12 cellular contexts compared by ENCODE assay signal in the genomic region with DNA sequence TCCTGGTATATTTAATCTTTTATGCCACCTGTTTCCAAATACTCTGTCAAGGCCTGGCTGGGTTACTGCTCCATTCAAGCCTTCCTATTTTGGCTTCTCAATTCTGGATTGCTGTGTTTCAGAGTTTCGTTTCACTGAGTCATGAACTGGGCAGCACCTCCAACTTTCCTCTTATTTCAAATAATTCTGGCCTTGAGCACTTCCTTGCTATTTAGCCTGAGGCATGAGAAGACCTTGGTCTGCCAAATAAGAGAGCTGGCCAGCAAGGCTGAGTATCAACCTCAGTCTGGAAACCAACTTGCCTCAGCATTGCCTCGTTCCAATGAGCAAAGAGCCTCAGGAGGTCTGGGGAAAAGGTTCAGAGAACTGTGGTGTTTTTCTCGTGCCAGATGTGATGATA.
DNase-seq lines count a peak whose midpoint lies in the region; ATAC-seq, FAIRE-seq and TF ChIP-seq lines count a peak whose summit lies in the region.
"Had no signal": no experiment of that assay in that cellular context is flagged by ENCODE, and none has a peak within 500 bp of the region (broad histone marks: within the 10 kb centered on the region; RNA-seq: fewer than 3 reads in every experiment).

No MANE protein-coding gene starts in this region.

- intact Hi-C loops in HepG2 (cut with micrococcal nuclease; ENCODE audit: unreplicated experiment) (no loop called here), right lobe of liver (cut with DNase I) (no loop called here), breast epithelium (cut with DNase I; ENCODE audit: low total_unique reads) (loop anchor here (1.0 kb wide), 1 partner anchor 18 kb away; no protein-coding TSS in a partner anchor), left lung (cut with DNase I) (no loop called here), vagina (cut with DNase I) (no loop called here)

- H3K27ac ChIP-seq in HepG2 (ENCODE audit: extremely low read length, insufficient read depth, low read length) (no peak overlapping the region), right lobe of liver (no peak overlapping the region), breast epithelium (peak overlapping the region; percentile 60 to 79), left lung (no peak overlapping the region), vagina (peak overlapping the region; percentile 25)

- peaks cover 3% of the 10 kb centered on the region for H3K36me3 Mint-ChIP-seq in chondrocyte (ENCODE audit: low read depth)
- H3K36me3 Mint-ChIP-seq: naive B cell had no signal

- in situ Hi-C loops in HepG2 (cut with HindIII; ENCODE audit: extremely low pct_ligation_motif_present, low pct_unique_long_range_greater_than_20kb), result no loop called here

- no peak for DNase-seq in HepG2 (ENCODE audit: low spot score)
- DNase-seq in right lobe of liver, result no peak
- peak in 1 of 2 donors; percentile 56 for DNase-seq in breast epithelium (ENCODE audit: low spot score in 2 of 2)
- DNase-seq in left lung, result no peak
- no peak for DNase-seq in vagina (ENCODE audit: extremely low spot score in 2 of 2)
- DNase-seq in HPDE6-E6E7 (ENCODE audit: extremely low spot score), result no peak
- DNase-seq in chondrocyte (ENCODE audit: low spot score), result no peak
- DNase-seq: naive B cell, NCI-H1105 treated with DMSO at 0.1 percent for 48 hours had no signal

- TF ChIP-seq CTCF in HepG2 (CRISPR knock-in tag; IDR thresholded peaks at IDR 0.05) (no peak), right lobe of liver (IDR thresholded peaks at IDR 0.05) (no peak), breast epithelium (IDR thresholded peaks at IDR 0.05) (no peak), left lung (IDR thresholded peaks at IDR 0.05) (no peak), vagina (IDR thresholded peaks at IDR 0.05) (no peak), chondrocyte (IDR thresholded peaks at IDR 0.05) (no peak)

- no peak for ATAC-seq in HepG2
- no peak for ATAC-seq in right lobe of liver
- ATAC-seq in left lung, result peak; percentile 57
- no peak for ATAC-seq in HG03025 (IDR thresholded peaks at IDR 0.05; ENCODE audit: low FRiP score, unreplicated experiment)

- TF ChIP-seq EP300 in HepG2 (IDR thresholded peaks at IDR 0.05; ENCODE audit: low read depth in 2 of 2, low read length in 2 of 2) (no peak), HepG2 (CRISPR knock-in tag; IDR thresholded peaks at IDR 0.05; ENCODE audit: borderline replicate concordance) (no peak)

- BruUV-seq in HepG2 (replicated peaks; lab: Mats Ljungman, UMichigan), result no TSS peak

- H3K79me2 ChIP-seq in HepG2 (ENCODE audit: insufficient read depth, low read length), result no peaks in the 10 kb centered on the region

- no peaks in the 10 kb centered on the region for H3K27me3 Mint-ChIP-seq in chondrocyte (ENCODE audit: low read depth)
- H3K27me3 Mint-ChIP-seq: B cell, naive B cell had no signal

- H3K36me3 ChIP-seq in HepG2 (replicated peaks in 1 of 2; ENCODE audit: control insufficient read depth in 1 of 2, insufficient read depth in 2 of 2, low read length in 2 of 2), result no peaks in the 10 kb centered on the region
- H3K36me3 ChIP-seq in right lobe of liver, result no peaks in the 10 kb centered on the region
- H3K36me3 ChIP-seq in breast epithelium, result no peaks in the 10 kb centered on the region
- no peaks in the 10 kb centered on the region for H3K36me3 ChIP-seq in left lung
- no peaks in the 10 kb centered on the region for H3K36me3 ChIP-seq in vagina

- H3K9me3 ChIP-seq in HepG2 (ENCODE audit: low read length) (peaks cover 13% of the 10 kb centered on the region), right lobe of liver (no peaks in the 10 kb centered on the region), breast epithelium (peaks cover 0 to 11% of the 10 kb centered on the region in 2 donors), left lung (peaks cover 0 to 10% of the 10 kb centered on the region in 2 donors), vagina (no peaks in the 10 kb centered on the region)

- no peak overlapping the region for H3K27ac Mint-ChIP-seq in chondrocyte (ENCODE audit: unreplicated experiment)
- H3K27ac Mint-ChIP-seq: activated naive CD4-positive, alpha-beta T cell treated with anti-CD3 and anti-CD28 coated beads, Interleukin-2, amount 50 U/mL, for 72 hours; B cell; naive B cell had no signal

- POLR2A ChIA-PET in HepG2 (lab: Yijun Ruan, JAX), result no interaction called here

- H3K27me3 ChIP-seq in HepG2 (ENCODE audit: control insufficient read depth in 1 of 2, insufficient read depth in 2 of 2, low read length in 2 of 2) (no peaks in the 10 kb centered on the region), right lobe of liver (no peaks in the 10 kb centered on the region), breast epithelium (no peaks in the 10 kb centered on the region), left lung (no peaks in the 10 kb centered on the region), vagina (no peaks in the 10 kb centered on the region)

- FAIRE-seq in HepG2 (lab: Jason Lieb, UNC), result no peak

- H3K4me3 Mint-ChIP-seq in chondrocyte (ENCODE audit: unreplicated experiment), result no peak overlapping the region
- H3K4me3 Mint-ChIP-seq: B cell, naive B cell had no signal

- 0 out of 2 replicates have a peak overlapping the region, but pooled peaks have one; percentile 3 for H3K4me2 ChIP-seq in HepG2 (ENCODE audit: low read depth, low read length)

- WGBS in HepG2 (ENCODE audit: low lambda C conversion rate), result 11% methylated on average over 3 of the region's 3 CpGs
- 56% methylated on average over 3 of the region's 3 CpGs for WGBS in right lobe of liver (ENCODE audit: insufficient coverage, low coverage, low lambda C conversion rate, missing lambda C conversion rate)

- no peaks in the 10 kb centered on the region for H3K4me1 Mint-ChIP-seq in chondrocyte (ENCODE audit: low read depth)

- CTCF ChIA-PET in HepG2 (lab: Yijun Ruan, JAX; ENCODE audit: low intra/inter-chr PET ratio, low total read pairs), result no interaction called here

- H2AFZ ChIP-seq in HepG2 (ENCODE audit: low read length), result no peak overlapping the region

- H3K4me1 ChIP-seq in HepG2 (ENCODE audit: insufficient read depth, low read length) (peaks cover 13% of the 10 kb centered on the region), right lobe of liver (no peaks in the 10 kb centered on the region), breast epithelium (no peaks in the 10 kb centered on the region), left lung (peaks cover 0 to 4% of the 10 kb centered on the region in 2 donors), vagina (peaks cover 10% of the 10 kb centered on the region)

- TF ChIP-seq POLR2A in HepG2 (IDR thresholded peaks at IDR 0.05; ENCODE audit: insufficient read depth in 1 of 2, low read depth in 2 of 2, low read length in 2 of 2) (no peak), right lobe of liver (IDR thresholded peaks at IDR 0.05) (no peak), breast epithelium (IDR thresholded peaks at IDR 0.05) (no peak), vagina (IDR thresholded peaks at IDR 0.05) (no peak)

- no peak overlapping the region for H3K9ac ChIP-seq in HepG2 (ENCODE audit: insufficient read depth, low read depth, low read length)

- no peak for TF ChIP-seq RAD21 in HepG2 (CRISPR knock-in tag; IDR thresholded peaks at IDR 0.05)

- no peaks in the 10 kb centered on the region for H4K20me1 ChIP-seq in HepG2 (ENCODE audit: insufficient read depth, low read length)

- H3K4me3 ChIP-seq in HepG2 (replicated peaks in 1 of 3; ENCODE audit: insufficient read depth in 1 of 3, low read depth in 2 of 3, low read length in 3 of 3), result no peak overlapping the region
- no peak overlapping the region for H3K4me3 ChIP-seq in right lobe of liver
- H3K4me3 ChIP-seq in breast epithelium, result no peak overlapping the region
- H3K4me3 ChIP-seq in left lung, result no peak overlapping the region
- no peak overlapping the region for H3K4me3 ChIP-seq in vagina

- peaks cover 23% of the 10 kb centered on the region for H3K9me3 Mint-ChIP-seq in chondrocyte (ENCODE audit: low read depth)

TF ChIP-seq in HepG2, 621 proteins besides CTCF, POLR2A, EP300 and RAD21 (continues in another document):
- no peak for TF ChIP-seq ZNF790 (CRISPR knock-in tag; IDR thresholded peaks at IDR 0.05; ENCODE audit: borderline replicate concordance)
- TF ChIP-seq ASH2L (IDR thresholded peaks at IDR 0.05; ENCODE audit: insufficient read length, low read depth, low read length), result no peak
- TF ChIP-seq, protein P1, sequence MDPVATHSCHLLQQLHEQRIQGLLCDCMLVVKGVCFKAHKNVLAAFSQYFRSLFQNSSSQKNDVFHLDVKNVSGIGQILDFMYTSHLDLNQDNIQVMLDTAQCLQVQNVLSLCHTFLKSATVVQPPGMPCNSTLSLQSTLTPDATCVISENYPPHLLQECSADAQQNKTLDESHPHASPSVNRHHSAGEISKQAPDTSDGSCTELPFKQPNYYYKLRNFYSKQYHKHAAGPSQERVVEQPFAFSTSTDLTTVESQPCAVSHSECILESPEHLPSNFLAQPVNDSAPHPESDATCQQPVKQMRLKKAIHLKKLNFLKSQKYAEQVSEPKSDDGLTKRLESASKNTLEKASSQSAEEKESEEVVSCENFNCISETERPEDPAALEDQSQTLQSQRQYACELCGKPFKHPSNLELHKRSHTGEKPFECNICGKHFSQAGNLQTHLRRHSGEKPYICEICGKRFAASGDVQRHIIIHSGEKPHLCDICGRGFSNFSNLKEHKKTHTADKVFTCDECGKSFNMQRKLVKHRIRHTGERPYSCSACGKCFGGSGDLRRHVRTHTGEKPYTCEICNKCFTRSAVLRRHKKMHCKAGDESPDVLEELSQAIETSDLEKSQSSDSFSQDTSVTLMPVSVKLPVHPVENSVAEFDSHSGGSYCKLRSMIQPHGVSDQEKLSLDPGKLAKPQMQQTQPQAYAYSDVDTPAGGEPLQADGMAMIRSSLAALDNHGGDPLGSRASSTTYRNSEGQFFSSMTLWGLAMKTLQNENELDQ (CRISPR knock-in tag; IDR thresholded peaks at IDR 0.05; ENCODE audit: borderline replicate concordance), result no peak
- no peak for TF ChIP-seq NR2F2 (IDR thresholded peaks at IDR 0.05; ENCODE audit: borderline replicate concordance, low read depth)
- no peak for TF ChIP-seq NFRKB (IDR thresholded peaks at IDR 0.05)
- no peak for TF ChIP-seq GLI4 (CRISPR knock-in tag; IDR thresholded peaks at IDR 0.05; ENCODE audit: borderline replicate concordance)
- TF ChIP-seq EEA1 (CRISPR knock-in tag; IDR thresholded peaks at IDR 0.05; ENCODE audit: borderline replicate concordance), result no peak

Comparison
In these comparisons a context has a peak if more than half of its experiments do, and no peak if none do; other contexts are left out.
1. H3K27ac ChIP-seq: peak in breast epithelium (2 of 2) and vagina (single experiment); none in HepG2 (single experiment), right lobe of liver (0 of 3) and left lung (0 of 2).